28 cellular contexts compared by ENCODE assay signal in genomic region chr20:50686767-50687266, GRCh38. TPM values are rescaled to one million over a fixed set of nuclear protein-coding genes. Genes with fewer than 3 reads are reported as not detected.
DNase-seq lines count a peak whose midpoint lies in the region; ATAC-seq, FAIRE-seq and TF ChIP-seq lines count a peak whose summit lies in the region.
"Had no signal": no experiment of that assay in that cellular context is flagged by ENCODE, and none has a peak within 500 bp of the region (broad histone marks: within the 10 kb centered on the region; RNA-seq: fewer than 3 reads in every experiment).

No MANE protein-coding gene starts in this region.

- H3K4me3 ChIP-seq in cardiac muscle cell = no peak overlapping the region
- no peak overlapping the region for H3K4me3 ChIP-seq in right cardiac atrium (ENCODE audit: low read length)
- H3K4me3 ChIP-seq in astrocyte (ENCODE audit: insufficient read depth, low read depth, low read length) = no peak overlapping the region
- H3K4me3 ChIP-seq in skeletal muscle tissue (ENCODE audit: low read length in 3 of 3) = peak overlapping the region in 2 of 3 donors; percentile 37 to 67
- no peak overlapping the region for H3K4me3 ChIP-seq in H7 (ENCODE audit: insufficient read depth, low read depth, low read length)
- H3K4me3 ChIP-seq: GM23338 had no signal

- no peaks in the 10 kb centered on the region for H3K9me3 ChIP-seq in cardiac muscle cell (ENCODE audit: low read depth)
- no peaks in the 10 kb centered on the region for H3K9me3 ChIP-seq in right cardiac atrium (ENCODE audit: control insufficient read depth, low read length)
- H3K9me3 ChIP-seq in astrocyte (ENCODE audit: insufficient read depth, low read depth, low read length) = no peaks in the 10 kb centered on the region
- no peaks in the 10 kb centered on the region for H3K9me3 ChIP-seq in skeletal muscle tissue (ENCODE audit: control insufficient read depth in 3 of 3, low read length in 3 of 3)
- H3K9me3 ChIP-seq: BE2C had no signal

- H3K27ac Mint-ChIP-seq in astrocyte (ENCODE audit: unreplicated experiment) (peak overlapping the region; percentile 41), nephron (peak overlapping the region; percentile 71 to 72 (median 72))
- H3K27ac Mint-ChIP-seq: GM23338 had no signal

- H3K36me3 Mint-ChIP-seq in astrocyte (ENCODE audit: low read depth, unreplicated experiment) (no peaks in the 10 kb centered on the region), nephron (ENCODE audit: low read depth) (no peaks in the 10 kb centered on the region)
- H3K36me3 Mint-ChIP-seq: CD14-positive monocyte had no signal

- H3K27ac ChIP-seq in cardiac muscle cell = peak overlapping the region; percentile 85
- no peak overlapping the region for H3K27ac ChIP-seq in right cardiac atrium (ENCODE audit: low read length)
- no peak overlapping the region for H3K27ac ChIP-seq in astrocyte (ENCODE audit: low read depth, low read length)
- H3K27ac ChIP-seq in skeletal muscle tissue (ENCODE audit: low read depth, low read length) = peak overlapping the region; percentile 61
- H3K27ac ChIP-seq: 22Rv1 had no signal

- intact Hi-C loops in right cardiac atrium (cut with DNase I) = no loop called here

- H3K36me3 ChIP-seq in cardiac muscle cell (no peaks in the 10 kb centered on the region), astrocyte (ENCODE audit: insufficient read depth, low read length) (no peaks in the 10 kb centered on the region), skeletal muscle tissue (ENCODE audit: control insufficient read depth in 3 of 3, insufficient read depth in 3 of 3, low read length in 3 of 3) (no peaks in the 10 kb centered on the region), H7 (replicated peaks; ENCODE audit: control insufficient read depth, insufficient read depth, low read length) (no peaks in the 10 kb centered on the region)
- H3K36me3 ChIP-seq: BE2C had no signal

- no peak overlapping the region for H3K9ac ChIP-seq in astrocyte (ENCODE audit: low read length)
- H3K9ac ChIP-seq in skeletal muscle tissue (ENCODE audit: low read depth in 1 of 3, low read length in 3 of 3) = peak overlapping the region in 1 of 3 donors; percentile 68

- H3K4me2 ChIP-seq in astrocyte (ENCODE audit: low read length) = no peak overlapping the region
- H3K4me2 ChIP-seq: GM23338 had no signal

- H3K27me3 ChIP-seq in cardiac muscle cell (no peaks in the 10 kb centered on the region), right cardiac atrium (ENCODE audit: control insufficient read depth, insufficient read depth) (no peaks in the 10 kb centered on the region), astrocyte (ENCODE audit: insufficient read depth, low read length) (peaks cover 2% of the 10 kb centered on the region), skeletal muscle tissue (ENCODE audit: control insufficient read depth in 3 of 3, insufficient read depth in 3 of 3, low read length in 3 of 3) (peaks cover 9 to 18% (median 10%) of the 10 kb centered on the region in 3 donors), H7 (ENCODE audit: control insufficient read depth, insufficient read depth, low read length) (no peaks in the 10 kb centered on the region)
- H3K27me3 ChIP-seq: BE2C had no signal

- H3K4me3 Mint-ChIP-seq in astrocyte (ENCODE audit: unreplicated experiment) (no peak overlapping the region), nephron (peak overlapping the region in 1 of 3 experiments; percentile 12)
- H3K4me3 Mint-ChIP-seq: CD14-positive monocyte, GM23338 had no signal

- H3K79me2 ChIP-seq in astrocyte (ENCODE audit: insufficient read depth, low read length) = no peaks in the 10 kb centered on the region

- ATAC-seq in right cardiac atrium = no peak
- ATAC-seq: GM23338, PC-3, Right ventricle myocardium inferior had no signal

- H3K4me1 ChIP-seq in cardiac muscle cell (ENCODE audit: low read depth) (peaks cover 31% of the 10 kb centered on the region), right cardiac atrium (ENCODE audit: control insufficient read depth, insufficient read depth, low read length) (no peaks in the 10 kb centered on the region), astrocyte (ENCODE audit: insufficient read depth, low read length) (peaks cover 22% of the 10 kb centered on the region), skeletal muscle tissue (ENCODE audit: control insufficient read depth in 3 of 3, insufficient read depth in 3 of 3, low read length in 3 of 3) (peaks cover 10 to 17% (median 11%) of the 10 kb centered on the region in 3 donors)

- DNase-seq in cardiac muscle cell (ENCODE audit: low read depth in 1 of 2, low spot score in 1 of 2) (peak in 1 of 2 donors; percentile 56), right cardiac atrium (no peak), astrocyte (ENCODE audit: low read depth) (no peak), H7 (no peak), foreskin melanocyte (no peak), T-helper 9 cell (no peak)
- DNase-seq: ACHN; BE2C; HCEC 1CT; KBM-7; MV-4-11; NCI-H1105; NCI-H2029; NCI-H446 treated with DMSO at 0.1 percent for 48 hours; NCI-H82; NK-92 treated with Interleukin-12 subunit alpha and Interleukin-12 subunit beta, amount 100 ng/mL, for 24 hours; PC-3 had no signal

- no peaks in the 10 kb centered on the region for H3K9me3 Mint-ChIP-seq in astrocyte (ENCODE audit: unreplicated experiment)
- H3K9me3 Mint-ChIP-seq in nephron = no peaks in the 10 kb centered on the region
- H3K9me3 Mint-ChIP-seq: GM23338 had no signal

- WGBS in right cardiac atrium = 78% methylated on average over 13 of the region's 13 CpGs

- H3K4me1 Mint-ChIP-seq in astrocyte (ENCODE audit: low read depth, unreplicated experiment) = peaks cover 10% of the 10 kb centered on the region
- H3K4me1 Mint-ChIP-seq in nephron = peaks cover 24% of the 10 kb centered on the region

- no peak for TF ChIP-seq CTCF in cardiac muscle cell (IDR thresholded peaks at IDR 0.05; ENCODE audit: low read depth, low read length)
- TF ChIP-seq CTCF in astrocyte (IDR thresholded peaks at IDR 0.05; ENCODE audit: insufficient read depth, low read depth, low read length) = no peak
- no peak for TF ChIP-seq CTCF in nephron (IDR thresholded peaks at IDR 0.05; ENCODE audit: unreplicated experiment in 3 of 3)

- FAIRE-seq in astrocyte (lab: Jason Lieb, UNC) = no peak
- FAIRE-seq: D721Med, GM18507 had no signal

- no peak overlapping the region for H2AFZ ChIP-seq in astrocyte (ENCODE audit: low read depth, low read length)
- H2AFZ ChIP-seq: GM23338 had no signal

- no peaks in the 10 kb centered on the region for H4K20me1 ChIP-seq in astrocyte (ENCODE audit: insufficient read depth, low read length)

- H3K27me3 Mint-ChIP-seq in astrocyte (ENCODE audit: low read depth, unreplicated experiment) = peaks cover 21% of the 10 kb centered on the region
- peaks cover 19% of the 10 kb centered on the region for H3K27me3 Mint-ChIP-seq in nephron (ENCODE audit: low read depth)

RNA-seq across cellular contexts. Expression of gene RIPOR3, which starts 4.5 kb away (rescaled TPM):
- total RNA-seq in cardiac muscle cell (3.0 and 3.8 TPM in 2 replicates), right cardiac atrium (1 to 10 TPM; 2.1 to 6.9 (median 2.9) TPM), astrocyte (0.29 and 0.39 TPM in 2 replicates), skeletal muscle tissue (2.6 TPM)
- polyA plus RNA-seq in cardiac muscle cell (0.91 and 4.8 TPM in 2 replicates), right cardiac atrium (12.9 TPM)
- total RNA-seq in H7 (2014; rRNA removed; shearing (Covaris generic)) = 1.1 and 4.2 TPM in 2 replicates
- total RNA-seq: LHCN-M2, MCF 10A, SK-MEL-5 had no signal
- polyA plus RNA-seq: CD14-positive monocyte had no signal

RNA-seq across cellular contexts. Expression of gene PARD6B, which starts 44.6 kb away (rescaled TPM):
- total RNA-seq in cardiac muscle cell (15.5 and 20.0 TPM in 2 replicates), right cardiac atrium (1 to 10 TPM; 2.5 to 5.2 (median 3.5) TPM), astrocyte (10.1 and 13.1 TPM in 2 replicates), skeletal muscle tissue (0.52 TPM)
- polyA plus RNA-seq in cardiac muscle cell (10.2 and 20.4 TPM in 2 replicates), right cardiac atrium (0.93 TPM)
- total RNA-seq in H7 (2014; rRNA removed; shearing (Covaris generic)) = 18.9 and 24.5 TPM in 2 replicates

Comparison
In these comparisons a context has a peak if more than half of its experiments do, and no peak if none do; other contexts are left out.
1. H3K27ac ChIP-seq: peak in cardiac muscle cell (single experiment) and skeletal muscle tissue (single experiment); none in right cardiac atrium (single experiment) and astrocyte (single experiment).
2. H3K4me3 ChIP-seq: peak in skeletal muscle tissue (2 of 3); none in cardiac muscle cell (single experiment), right cardiac atrium (single experiment), astrocyte (single experiment) and H7 (single experiment).